Comparison of ENCODE assay signal across 8 cellular contexts in the genomic region with DNA sequence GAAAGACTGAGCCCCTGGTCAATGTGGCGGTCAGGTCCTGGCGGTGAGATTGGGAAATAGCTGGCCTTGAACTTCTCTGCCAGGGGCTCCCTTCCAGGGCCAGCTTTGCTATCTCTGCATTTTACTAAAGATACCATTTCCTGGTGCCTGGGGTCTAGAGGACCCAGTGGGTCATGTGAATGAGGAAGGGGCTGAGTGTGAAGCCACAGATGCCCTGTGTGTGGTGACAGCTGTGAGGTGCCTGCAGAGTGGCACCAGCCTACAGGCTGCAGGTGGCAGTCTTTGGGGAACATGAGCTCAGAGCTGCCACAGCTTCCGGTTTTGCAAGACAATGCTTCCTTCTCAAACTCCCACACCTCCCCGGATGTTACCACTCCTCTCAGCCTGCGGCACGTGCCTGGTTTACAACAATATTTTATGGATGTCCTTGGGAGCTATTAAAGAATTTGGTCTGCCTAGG. TPM values are rescaled to one million over a fixed set of nuclear protein-coding genes. Genes with fewer than 3 reads are reported as not detected.
DNase-seq lines count a peak whose midpoint lies in the region; ATAC-seq and TF ChIP-seq lines count a peak whose summit lies in the region.

No MANE protein-coding gene starts in this region.

- 48 to 51% methylated on average over 6 of the region's 6 CpGs for WGBS in heart right ventricle, 2 donors

- DNase-seq in Ammon's horn (ENCODE audit: low spot score) (peak; percentile 41), KBM-7 (peak; percentile 93), heart right ventricle (peak in 1 of 2 donors; percentile 25), ACHN (no peak), A172 (ENCODE audit: low spot score) (no peak)
- DNase-seq in activated CD4-positive, alpha-beta T cell treated with anti-CD3 and anti-CD28 coated beads, Interleukin-2, amount 50 U/mL, for 1 hour, result peak; percentile 15
- peak; percentile 37 for DNase-seq in stimulated activated naive CD8-positive, alpha-beta T cell treated with anti-CD3 and anti-CD28 coated beads, Interleukin-15, Interleukin-2, amounts not matched to agents 100 U/mL and 50 U/mL, for 24 hours

- intact Hi-C loops in heart right ventricle (cut with DNase I), result no loop called here

- no peak overlapping the region for H3K4me3 ChIP-seq in heart right ventricle

- peaks cover 0 to 22% (median 20%) of the 10 kb centered on the region in 7 donors for H3K27me3 ChIP-seq in heart right ventricle

- no peaks in the 10 kb centered on the region for H3K9me3 ChIP-seq in heart right ventricle

- H3K4me1 ChIP-seq in heart right ventricle, result peaks cover 0 to 17% (median 0%) of the 10 kb centered on the region in 9 donors

- in situ Hi-C loops in KBM-7 (cut with MboI; ENCODE audit: low pct_unique_long_range_greater_than_20kb, low sequenced_read_pairs), result no loop called here
- in situ Hi-C loops in ACHN (cut with HindIII; ENCODE audit: low pct_ligation_motif_present, low pct_unique_long_range_greater_than_20kb, low sequenced_read_pairs), result no loop called here

- peaks cover 0 to 13% (median 0%) of the 10 kb centered on the region in 9 donors for H3K36me3 ChIP-seq in heart right ventricle

- TF ChIP-seq CTCF in heart right ventricle (IDR thresholded peaks at IDR 0.05), result peak in 2 of 9 donors; percentile 8 to 23

- peak; percentile 70 for ATAC-seq in GM18867 (IDR thresholded peaks at IDR 0.05; ENCODE audit: unreplicated experiment)
- peak; percentile 26 to 76 (median 46) for ATAC-seq in heart right ventricle
- ATAC-seq in stimulated activated naive CD8-positive, alpha-beta T cell treated with anti-CD3 and anti-CD28 coated beads, Interleukin-15, Interleukin-2, amounts not matched to agents 100 U/mL and 50 U/mL, for 24 hours, result peak; percentile 67

- peak overlapping the region in 1 of 10 donors; percentile 41 for H3K27ac ChIP-seq in heart right ventricle

RNA-seq across cellular contexts. Expression of gene MLNR, which starts 5.2 kb away (rescaled TPM):
- not detected for total RNA-seq in heart right ventricle
- not detected for polyA plus RNA-seq in heart right ventricle
- total RNA-seq in A172 (2014; rRNA removed; shearing (Covaris generic)), result not detected in 2 replicates

RNA-seq across cellular contexts. Expression of gene CDADC1, which starts 32.8 kb away (rescaled TPM):
- 10 to 100 TPM in 4 of 10 donors, 1 to 10 TPM in 6; 6.6 to 12.7 (median 9.4) TPM for total RNA-seq in heart right ventricle
- polyA plus RNA-seq in heart right ventricle, result 1 to 10 TPM; 4.9 to 5.0 TPM
- total RNA-seq in A172 (2014; rRNA removed; shearing (Covaris generic)), result 7.0 and 27.1 TPM in 2 replicates

Comparison
In these comparisons a context has a peak if more than half of its experiments do, and no peak if none do; other contexts are left out.
1. DNase-seq: peak in Ammon's horn (single experiment), KBM-7 (single experiment), activated CD4-positive, alpha-beta T cell treated with anti-CD3 and anti-CD28 coated beads, Interleukin-2, amount 50 U/mL, for 1 hour (single experiment) and stimulated activated naive CD8-positive, alpha-beta T cell treated with anti-CD3 and anti-CD28 coated beads, Interleukin-15, Interleukin-2, amounts not matched to agents 100 U/mL and 50 U/mL, for 24 hours (single experiment); none in ACHN (single experiment) and A172 (single experiment).
2. Peak in every context shown above with its lines, with median percentiles within 50 percentile points of each other: ATAC-seq.